Comparison of ENCODE assay signal across 22 cellular contexts in genomic region chr4:145799225-145799624, GRCh38.
"Had no signal": no experiment of that assay in that cellular context is flagged by ENCODE, and none has a peak within 500 bp of the region (broad histone marks: within the 10 kb centered on the region; RNA-seq: fewer than 3 reads in every experiment).

No MANE protein-coding gene starts in this region.

- H3K4me3 Mint-ChIP-seq: activated naive CD4-positive, alpha-beta T cell treated with anti-CD3 and anti-CD28 coated beads, Interleukin-2, amount 10 ng/mL, durations not matched to agents 7 days and 5 days; naive B cell had no signal

- ATAC-seq: right cardiac atrium had no signal

- H3K9ac ChIP-seq: SK-N-SH had no signal

- DNase-seq: activated CD4-positive, alpha-beta T cell treated with anti-CD3 and anti-CD28 coated beads for 1 hour; activated CD4-positive, alpha-beta T cell treated with anti-CD3 and anti-CD28 coated beads, Interleukin-2, amount 50 U/mL, for 4 hours; activated naive CD4-positive, alpha-beta T cell treated with anti-CD3 and anti-CD28 coated beads, Interleukin-2, amount 10 ng/mL, durations not matched to agents 7 days and 5 days; activated T-cell treated with anti-CD3 and anti-CD28 coated beads, Interleukin-2, amount 50 U/mL, for 1 hour; dorsolateral prefrontal cortex; hippocampal formation; naive B cell; right cardiac atrium; SK-N-SH; stimulated activated CD4-positive, alpha-beta T cell treated with anti-CD3 and anti-CD28 coated beads, Interleukin-4, amount 100 ng/mL, for 4 hours; stomach; T-helper 1 cell; thyroid gland had no signal

- H3K27ac ChIP-seq: ascending aorta, breast epithelium, dorsolateral prefrontal cortex, esophagus muscularis mucosa, stomach, thyroid gland, VCaP had no signal

- H3K36me3 Mint-ChIP-seq: activated naive CD4-positive, alpha-beta T cell treated with anti-CD3 and anti-CD28 coated beads, Interleukin-2, amount 10 ng/mL, durations not matched to agents 7 days and 5 days had no signal

- FAIRE-seq: keratinocyte, urothelium cell line had no signal

- H3K27me3 Mint-ChIP-seq: activated naive CD4-positive, alpha-beta T cell treated with anti-CD3 and anti-CD28 coated beads, Interleukin-2, amount 10 ng/mL, durations not matched to agents 7 days and 5 days; naive B cell had no signal

- H3K36me3 ChIP-seq: ascending aorta, breast epithelium, esophagus muscularis mucosa, thyroid gland had no signal

- H3K4me3 ChIP-seq: ascending aorta, breast epithelium, dorsolateral prefrontal cortex, esophagus muscularis mucosa, lung, smooth muscle cell, stomach, thyroid gland had no signal

- H3K4me2 ChIP-seq: SK-N-SH, smooth muscle cell had no signal

- H3K9me3 ChIP-seq: ascending aorta, breast epithelium, esophagus muscularis mucosa, SK-N-SH, stomach, thyroid gland had no signal

- H3K4me1 ChIP-seq: ascending aorta, breast epithelium had no signal

- H3K27me3 ChIP-seq: ascending aorta, breast epithelium, dorsolateral prefrontal cortex, esophagus muscularis mucosa, stomach, thyroid gland had no signal

- H3K4me1 Mint-ChIP-seq: naive B cell had no signal

- H3K9me3 Mint-ChIP-seq: activated naive CD4-positive, alpha-beta T cell treated with anti-CD3 and anti-CD28 coated beads, Interleukin-2, amount 10 ng/mL, durations not matched to agents 7 days and 5 days; activated T-helper 2 cell treated with anti-CD3 and anti-CD28 coated beads, Interferon-gamma antibody, Interleukin-2, Interleukin-4, amounts not matched to agents 10 μg/mL and 5 μg/mL and 100 μg/mL, durations not matched to agents 14 hours and 24 hours and 36 hours; naive B cell had no signal

- H3K27ac Mint-ChIP-seq: activated naive CD4-positive, alpha-beta T cell treated with anti-CD3 and anti-CD28 coated beads, Interleukin-2, amount 10 ng/mL, durations not matched to agents 7 days and 5 days; activated T-helper 2 cell treated with anti-CD3 and anti-CD28 coated beads, Interferon-gamma antibody, Interleukin-2, Interleukin-4, amounts not matched to agents 10 μg/mL and 5 μg/mL and 100 μg/mL, durations not matched to agents 14 hours and 24 hours and 36 hours; naive B cell had no signal
